Comparison of ENCODE assay signal across 10 cellular contexts in genomic region chr4:101306764-101307615, GRCh38. TPM values are rescaled to one million over a fixed set of nuclear protein-coding genes. Genes with fewer than 3 reads are reported as not detected.
DNase-seq lines count a peak whose midpoint lies in the region; ATAC-seq, FAIRE-seq and TF ChIP-seq lines count a peak whose summit lies in the region.
"Had no signal": no experiment of that assay in that cellular context is flagged by ENCODE, and none has a peak within 500 bp of the region (broad histone marks: within the 10 kb centered on the region; RNA-seq: fewer than 3 reads in every experiment).

No MANE protein-coding gene starts in this region.

- H3K27me3 Mint-ChIP-seq in CD8-positive, alpha-beta memory T cell, result no peaks in the 10 kb centered on the region
- H3K27me3 Mint-ChIP-seq in IgD-negative memory B cell, result peaks cover 3% of the 10 kb centered on the region
- peaks cover 4% of the 10 kb centered on the region for H3K27me3 Mint-ChIP-seq in activated T-helper 2 cell treated with anti-CD3 and anti-CD28 coated beads, Interferon-gamma antibody, Interleukin-2, Interleukin-4, amounts not matched to agents 10 μg/mL and 5 μg/mL and 100 μg/mL, durations not matched to agents 14 hours and 24 hours and 36 hours (ENCODE audit: low read depth)

- TF ChIP-seq CTCF in coronary artery (IDR thresholded peaks at IDR 0.05), result no peak

- H3K36me3 ChIP-seq in CD8-positive, alpha-beta memory T cell (ENCODE audit: insufficient read depth, low read length), result no peaks in the 10 kb centered on the region

- intact Hi-C loops in activated T-helper 2 cell treated with anti-CD3 and anti-CD28 coated beads, Interferon-gamma antibody, Interleukin-2, Interleukin-4, amounts not matched to agents 10 μg/mL and 5 μg/mL and 100 μg/mL, durations not matched to agents 14 hours and 24 hours and 36 hours (cut with micrococcal nuclease), result no loop called here

- H3K4me3 ChIP-seq in CD8-positive, alpha-beta memory T cell (ENCODE audit: low read length), result no peak overlapping the region
- H3K4me3 ChIP-seq in coronary artery, result no peak overlapping the region

- H3K27ac Mint-ChIP-seq in CD8-positive, alpha-beta memory T cell, result peak overlapping the region in 2 of 8 donors; percentile 66 to 68
- H3K27ac Mint-ChIP-seq in IgD-negative memory B cell, result peak overlapping the region in 1 of 3 donors; percentile 65
- no peak overlapping the region for H3K27ac Mint-ChIP-seq in activated T-helper 2 cell treated with anti-CD3 and anti-CD28 coated beads, Interferon-gamma antibody, Interleukin-2, Interleukin-4, amounts not matched to agents 10 μg/mL and 5 μg/mL and 100 μg/mL, durations not matched to agents 14 hours and 24 hours and 36 hours

- H3K36me3 Mint-ChIP-seq in CD8-positive, alpha-beta memory T cell, result peaks cover 0 to 1% (median 0%) of the 10 kb centered on the region in 3 donors
- peaks cover 1% of the 10 kb centered on the region for H3K36me3 Mint-ChIP-seq in IgD-negative memory B cell
- H3K36me3 Mint-ChIP-seq in activated T-helper 2 cell treated with anti-CD3 and anti-CD28 coated beads, Interferon-gamma antibody, Interleukin-2, Interleukin-4, amounts not matched to agents 10 μg/mL and 5 μg/mL and 100 μg/mL, durations not matched to agents 14 hours and 24 hours and 36 hours (ENCODE audit: low read depth), result no peaks in the 10 kb centered on the region

- POLR2A ChIA-PET in CD8-positive, alpha-beta memory T cell (lab: Charles Lee), result no interaction called here

- CTCF ChIA-PET in CD8-positive, alpha-beta memory T cell (lab: Charles Lee), result interaction anchor here (1.7 kb wide), 1 partner anchor 21 kb away, joined by 3 read pairs; no protein-coding TSS in a partner anchor

- H3K4me1 ChIP-seq in CD8-positive, alpha-beta memory T cell (ENCODE audit: insufficient read depth, low read length), result peaks cover 13% of the 10 kb centered on the region

- no peak overlapping the region for H3K27ac ChIP-seq in CD8-positive, alpha-beta memory T cell (ENCODE audit: low read depth, low read length)
- no peak overlapping the region for H3K27ac ChIP-seq in coronary artery

- peaks cover 59 to 91% (median 81%) of the 10 kb centered on the region in 3 donors for H3K4me1 Mint-ChIP-seq in CD8-positive, alpha-beta memory T cell
- H3K4me1 Mint-ChIP-seq in IgD-negative memory B cell, result peaks cover 47 to 55% (median 53%) of the 10 kb centered on the region in 3 donors
- H3K4me1 Mint-ChIP-seq in activated T-helper 2 cell treated with anti-CD3 and anti-CD28 coated beads, Interferon-gamma antibody, Interleukin-2, Interleukin-4, amounts not matched to agents 10 μg/mL and 5 μg/mL and 100 μg/mL, durations not matched to agents 14 hours and 24 hours and 36 hours (ENCODE audit: low read depth), result peaks cover 17% of the 10 kb centered on the region

- no peak for DNase-seq in CD8-positive, alpha-beta memory T cell
- DNase-seq in glomerular visceral epithelial cell (ENCODE audit: extremely low spot score) (no peak), coronary artery (ENCODE audit: low spot score) (no peak)
- DNase-seq in activated T-helper 2 cell treated with anti-CD3 and anti-CD28 coated beads, Interferon-gamma antibody, Interleukin-2, Interleukin-4, amounts not matched to agents 10 μg/mL and 5 μg/mL and 100 μg/mL, durations not matched to agents 14 hours and 24 hours and 36 hours (ENCODE audit: low spot score), result no peak
- DNase-seq: left cardiac atrium had no signal

- no peaks in the 10 kb centered on the region for H3K9me3 Mint-ChIP-seq in CD8-positive, alpha-beta memory T cell
- H3K9me3 Mint-ChIP-seq in IgD-negative memory B cell, result no peaks in the 10 kb centered on the region
- H3K9me3 Mint-ChIP-seq in activated T-helper 2 cell treated with anti-CD3 and anti-CD28 coated beads, Interferon-gamma antibody, Interleukin-2, Interleukin-4, amounts not matched to agents 10 μg/mL and 5 μg/mL and 100 μg/mL, durations not matched to agents 14 hours and 24 hours and 36 hours, result no peaks in the 10 kb centered on the region

- H3K4me3 Mint-ChIP-seq in CD8-positive, alpha-beta memory T cell, result peak overlapping the region in 5 of 7 donors; percentile 49 to 79 (median 66)
- H3K4me3 Mint-ChIP-seq in IgD-negative memory B cell, result peak overlapping the region in 3 of 4 donors; percentile 23 to 82 (median 67)
- H3K4me3 Mint-ChIP-seq in activated T-helper 2 cell treated with anti-CD3 and anti-CD28 coated beads, Interferon-gamma antibody, Interleukin-2, Interleukin-4, amounts not matched to agents 10 μg/mL and 5 μg/mL and 100 μg/mL, durations not matched to agents 14 hours and 24 hours and 36 hours (ENCODE audit: low read depth), result no peak overlapping the region

- ATAC-seq in GM19438 (IDR thresholded peaks at IDR 0.05; ENCODE audit: low read depth, unreplicated experiment) (peak; percentile 8), GM18520 (IDR thresholded peaks at IDR 0.05; ENCODE audit: unreplicated experiment) (no peak)

- H3K27me3 ChIP-seq in CD8-positive, alpha-beta memory T cell (ENCODE audit: insufficient read depth, low read length, poor library complexity, severe bottlenecking), result no peaks in the 10 kb centered on the region

- no peaks in the 10 kb centered on the region for H3K9me3 ChIP-seq in CD8-positive, alpha-beta memory T cell (ENCODE audit: low read length)

- peak; percentile 68 for FAIRE-seq in islet of Langerhans (lab: Jason Lieb, UNC)
- FAIRE-seq: endometrium had no signal

RNA-seq across cellular contexts. Expression of gene PPP3CA, which starts 40.3 kb away (rescaled TPM):
- total RNA-seq in CD8-positive, alpha-beta memory T cell, result 10 to 100 TPM; 30.0 to 30.7 TPM
- 6.9 TPM for polyA plus RNA-seq in CD8-positive, alpha-beta memory T cell
- polyA plus RNA-seq in IgD-negative memory B cell, result 18.0 TPM
- 7.2 and 8.4 TPM in 2 replicates for total RNA-seq in activated T-helper 2 cell treated with anti-CD3 and anti-CD28 coated beads, Interferon-gamma antibody, Interleukin-2, Interleukin-4, amounts not matched to agents 10 μg/mL and 5 μg/mL and 100 μg/mL, durations not matched to agents 14 hours and 24 hours and 36 hours
